15 cellular contexts compared by ENCODE assay signal in the genomic region with DNA sequence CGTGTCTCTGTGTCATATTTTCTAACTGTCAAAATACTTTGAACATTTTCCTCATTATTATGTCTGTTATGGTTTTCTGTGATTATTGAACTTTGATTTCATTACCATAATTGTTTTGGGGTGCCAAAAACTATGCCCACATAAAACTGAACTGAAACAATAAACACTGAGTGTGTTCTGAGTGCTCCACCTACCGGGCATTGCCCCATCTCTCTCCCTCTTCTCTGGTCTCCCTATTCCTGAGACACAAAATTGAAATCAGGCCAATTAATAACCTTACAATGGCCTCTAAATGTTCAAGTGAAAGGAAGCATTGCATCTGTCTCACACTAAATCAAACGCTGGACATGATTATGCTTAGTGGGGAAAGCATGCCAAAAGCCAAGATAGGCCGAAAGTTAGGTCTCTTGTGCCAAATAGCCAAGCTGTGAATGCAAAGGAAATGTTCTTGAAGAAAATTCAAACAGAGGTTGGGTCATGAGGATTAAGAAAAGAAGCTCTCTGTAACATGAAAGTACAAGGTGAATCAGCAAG.
DNase-seq lines count a peak whose midpoint lies in the region; ATAC-seq, FAIRE-seq and TF ChIP-seq lines count a peak whose summit lies in the region.
"Had no signal": no experiment of that assay in that cellular context is flagged by ENCODE, and none has a peak within 500 bp of the region (broad histone marks: within the 10 kb centered on the region; RNA-seq: fewer than 3 reads in every experiment).

No MANE protein-coding gene starts in this region.

- no peaks in the 10 kb centered on the region for H3K36me3 ChIP-seq in SK-N-SH (replicated peaks in 1 of 2; ENCODE audit: control insufficient read depth in 1 of 2, insufficient read depth in 2 of 2, low read length in 1 of 2)
- H3K36me3 ChIP-seq in GM12878 (ENCODE audit: control insufficient read depth in 2 of 2, insufficient read depth in 2 of 2, low read length in 1 of 2): no peaks in the 10 kb centered on the region
- H3K36me3 ChIP-seq in upper lobe of right lung: no peaks in the 10 kb centered on the region
- H3K36me3 ChIP-seq: lower lobe of right lung had no signal

- peaks cover 4% of the 10 kb centered on the region for H3F3A ChIP-seq in SK-N-SH (replicated peaks; ENCODE audit: insufficient read depth)

- H3K9ac ChIP-seq in SK-N-SH: no peak overlapping the region
- no peak overlapping the region for H3K9ac ChIP-seq in GM12878 (ENCODE audit: control insufficient read depth, insufficient read depth, low read length)

- TF ChIP-seq CTCF in SK-N-SH (IDR thresholded peaks at IDR 0.05) (peak; percentile 38), GM12878 (IDR thresholded peaks at IDR 0.05 in 2 of 3, conservative IDR thresholded peaks at IDR 0.05 in 1 of 3; ENCODE audit: control insufficient read depth in 2 of 3, extremely low read depth in 1 of 3, insufficient read depth in 1 of 3, low read depth in 3 of 3, low read length in 3 of 3) (peak in 2 of 3 experiments; percentile 22 to 32; a peak in 2 of 6 replicates), upper lobe of right lung (IDR thresholded peaks at IDR 0.05) (peak; percentile 10)

- 9% methylated on average over 4 of the region's 4 CpGs for WGBS in SK-N-SH (ENCODE audit: low lambda C conversion rate)
- 14% methylated on average over 4 of the region's 4 CpGs for whole genome bisulfite sequencing in GM12878 (ENCODE audit: insufficient coverage, insufficient replicate concordance, low lambda C conversion rate, missing lambda C conversion rate)

- RAD21 ChIA-PET in GM12878 (lab: Charles Lee; ENCODE audit: unreplicated experiment): no interaction called here

- DNase-seq in SK-N-SH: no peak
- peak; percentile 11 to 63 for DNase-seq in NCI-H446 (lab: John Stamatoyannopoulos, UW)
- DNase-seq in GM12878 (ENCODE audit: low read depth, low spot score): no peak
- DNase-seq in upper lobe of right lung: no peak
- DNase-seq in NCI-H226: no peak
- DNase-seq in AG08395 (ENCODE audit: low spot score): no peak
- DNase-seq: aorta; dorsolateral prefrontal cortex; lower lobe of right lung; naive thymus-derived CD8-positive, alpha-beta T cell; substantia nigra had no signal

- H3K9me2 ChIP-seq in SK-N-SH: no peaks in the 10 kb centered on the region

- no TSS peak for BruUV-seq in GM12878 (replicated peaks; lab: Mats Ljungman, UMichigan)

- in situ Hi-C loops in GM12878 (cut with MboI): no loop called here

- no peak for TF ChIP-seq EP300 in SK-N-SH (IDR thresholded peaks at IDR 0.05; ENCODE audit: borderline replicate concordance in 1 of 2, low read depth in 1 of 2, low read length in 1 of 2)
- no peak for TF ChIP-seq EP300 in GM12878 (IDR thresholded peaks at IDR 0.05; ENCODE audit: borderline replicate concordance in 1 of 2, control insufficient read depth in 1 of 2, low read depth in 2 of 2, low read length in 2 of 2)

- peak; percentile 43 for TF ChIP-seq RAD21 in SK-N-SH (IDR thresholded peaks at IDR 0.05; ENCODE audit: low read length)
- TF ChIP-seq RAD21 in GM12878 (IDR thresholded peaks at IDR 0.05; ENCODE audit: insufficient read depth, low read depth, low read length): no peak

- H3K4me2 ChIP-seq in SK-N-SH (no peak overlapping the region), GM12878 (ENCODE audit: control insufficient read depth, insufficient read depth) (no peak overlapping the region)

- H3K4me1 ChIP-seq in SK-N-SH (ENCODE audit: control insufficient read depth in 1 of 2, insufficient read depth in 2 of 2, low read depth in 1 of 2, low read length in 1 of 2) (no peaks in the 10 kb centered on the region), GM12878 (ENCODE audit: control insufficient read depth, insufficient read depth, low read length) (no peaks in the 10 kb centered on the region), upper lobe of right lung (no peaks in the 10 kb centered on the region)
- H3K4me1 ChIP-seq: lower lobe of right lung had no signal

- no peak overlapping the region for H3K27ac ChIP-seq in SK-N-SH (ENCODE audit: low read depth in 2 of 2, low read length in 1 of 2)
- H3K27ac ChIP-seq in GM12878 (ENCODE audit: control insufficient read depth, insufficient read depth): no peak overlapping the region
- H3K27ac ChIP-seq in upper lobe of right lung: no peak overlapping the region
- H3K27ac ChIP-seq: dorsolateral prefrontal cortex, lower lobe of right lung had no signal

- POLR2A ChIA-PET in SK-N-SH (lab: Yijun Ruan, JAX) (no interaction called here), GM12878 (lab: Charles Lee) (no interaction called here)

- ATAC-seq in SK-N-SH treated with all-trans-retinoic acid at 6 μM for 48 hours (no peak), GM12878 (peak; percentile 55), upper lobe of right lung (no peak), HG02610 (IDR thresholded peaks at IDR 0.05; ENCODE audit: unreplicated experiment) (no peak)
- ATAC-seq: lower lobe of right lung; naive thymus-derived CD8-positive, alpha-beta T cell; WTC11 had no signal

- H3K4me3 ChIP-seq in SK-N-SH (ENCODE audit: low read depth in 2 of 2, low read length in 1 of 2) (no peak overlapping the region), GM12878 (no peak overlapping the region), upper lobe of right lung (no peak overlapping the region)
- H3K4me3 ChIP-seq: dorsolateral prefrontal cortex, lower lobe of right lung had no signal

- H3K27me3 ChIP-seq in SK-N-SH (ENCODE audit: insufficient read depth) (no peaks in the 10 kb centered on the region), GM12878 (replicated peaks in 1 of 2; ENCODE audit: control insufficient read depth in 2 of 2, insufficient read depth in 2 of 2, low read length in 1 of 2) (no peaks in the 10 kb centered on the region), upper lobe of right lung (no peaks in the 10 kb centered on the region)
- H3K27me3 ChIP-seq: dorsolateral prefrontal cortex had no signal

- H4K20me1 ChIP-seq in SK-N-SH (ENCODE audit: insufficient read depth): no peaks in the 10 kb centered on the region
- no peaks in the 10 kb centered on the region for H4K20me1 ChIP-seq in GM12878 (ENCODE audit: control insufficient read depth, insufficient read depth)

- SMC1A ChIA-PET in GM12878 (lab: Charles Lee; ENCODE audit: uncharacterized antibody, unreplicated experiment): interaction anchor here (1.2 kb wide), 2 partner anchors 20 to 324 kb away, joined by 3 read pairs; no protein-coding TSS in a partner anchor

- no peak for TF ChIP-seq POLR2A in GM12878 (IDR thresholded peaks at IDR 0.05; ENCODE audit: low read depth, low read length)

- H2AFZ ChIP-seq in SK-N-SH (ENCODE audit: low read depth): no peak overlapping the region
- no peak overlapping the region for H2AFZ ChIP-seq in GM12878 (ENCODE audit: control insufficient read depth, low read depth, low read length)

- H3K79me2 ChIP-seq in SK-N-SH (ENCODE audit: insufficient read depth): no peaks in the 10 kb centered on the region
- no peaks in the 10 kb centered on the region for H3K79me2 ChIP-seq in GM12878 (ENCODE audit: control insufficient read depth, insufficient read depth, low read length)

- no peak for FAIRE-seq in GM12878 (lab: Jason Lieb, UNC)
- FAIRE-seq: GM19239 had no signal

- intact Hi-C loops in GM12878 (cut with micrococcal nuclease; ENCODE audit: unreplicated experiment) (loop anchor here (5.0 kb wide), 1 partner anchor 320 kb away; no protein-coding TSS in a partner anchor), upper lobe of right lung (cut with DNase I) (no loop called here)

- CTCF ChIA-PET in SK-N-SH (lab: Yijun Ruan, JAX): interaction anchor here (0.6 to 0.8 kb wide), 2 partner anchors 980 to 1302 kb away, joined by 3 read pairs; no protein-coding TSS in a partner anchor
- CTCF ChIA-PET in GM12878 (lab: Yijun Ruan, JAX): interaction anchor here (0.9 to 1.3 kb wide), 5 partner anchors 16 to 646 kb away, joined by 3 to 4 read pairs (median 3); no protein-coding TSS in a partner anchor

- H3K9me3 ChIP-seq in SK-N-SH: no peaks in the 10 kb centered on the region
- no peaks in the 10 kb centered on the region for H3K9me3 ChIP-seq in GM12878 (replicated peaks; ENCODE audit: control insufficient read depth, insufficient read depth, low read length)
- H3K9me3 ChIP-seq in upper lobe of right lung: no peaks in the 10 kb centered on the region
- H3K9me3 ChIP-seq: lower lobe of right lung had no signal

TF ChIP-seq in SK-N-SH, 30 proteins besides CTCF, POLR2A, EP300 and RAD21 (continues in another document):
- TF ChIP-seq, protein P1, sequence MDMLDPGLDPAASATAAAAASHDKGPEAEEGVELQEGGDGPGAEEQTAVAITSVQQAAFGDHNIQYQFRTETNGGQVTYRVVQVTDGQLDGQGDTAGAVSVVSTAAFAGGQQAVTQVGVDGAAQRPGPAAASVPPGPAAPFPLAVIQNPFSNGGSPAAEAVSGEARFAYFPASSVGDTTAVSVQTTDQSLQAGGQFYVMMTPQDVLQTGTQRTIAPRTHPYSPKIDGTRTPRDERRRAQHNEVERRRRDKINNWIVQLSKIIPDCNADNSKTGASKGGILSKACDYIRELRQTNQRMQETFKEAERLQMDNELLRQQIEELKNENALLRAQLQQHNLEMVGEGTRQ (IDR thresholded peaks at IDR 0.05; ENCODE audit: borderline replicate concordance, low read depth, low read length): no peak
- TF ChIP-seq YY1 (IDR thresholded peaks at IDR 0.05; ENCODE audit: low read depth): no peak
- TF ChIP-seq POLR2AphosphoS5 (IDR thresholded peaks at IDR 0.05; ENCODE audit: low read depth, low read length): no peak

TF ChIP-seq in SK-N-SH treated with all-trans-retinoic acid at 6 μM for 48 hours, 23 proteins besides CTCF, POLR2A, EP300 and RAD21 (continues in another document):
- no peak for TF ChIP-seq CSDC2 (CRISPR knock-in tag; IDR thresholded peaks at IDR 0.05)

Comparison
In these comparisons a context has a peak if more than half of its experiments do, and no peak if none do; other contexts are left out.
1. DNase-seq: peak in NCI-H446 (2 of 2); none in SK-N-SH (single experiment), GM12878 (single experiment), upper lobe of right lung (single experiment), NCI-H226 (single experiment) and AG08395 (single experiment).
2. Of the 26 proteins assayed by ChIP-seq in both GM12878 and SK-N-SH: peak only in GM12878: none; only in SK-N-SH: RAD21; in both: CTCF; in neither: 24.
3. Peak in every context shown above with its lines, with median percentiles within 50 percentile points of each other: CTCF ChIP-seq.